In the genomic region with DNA sequence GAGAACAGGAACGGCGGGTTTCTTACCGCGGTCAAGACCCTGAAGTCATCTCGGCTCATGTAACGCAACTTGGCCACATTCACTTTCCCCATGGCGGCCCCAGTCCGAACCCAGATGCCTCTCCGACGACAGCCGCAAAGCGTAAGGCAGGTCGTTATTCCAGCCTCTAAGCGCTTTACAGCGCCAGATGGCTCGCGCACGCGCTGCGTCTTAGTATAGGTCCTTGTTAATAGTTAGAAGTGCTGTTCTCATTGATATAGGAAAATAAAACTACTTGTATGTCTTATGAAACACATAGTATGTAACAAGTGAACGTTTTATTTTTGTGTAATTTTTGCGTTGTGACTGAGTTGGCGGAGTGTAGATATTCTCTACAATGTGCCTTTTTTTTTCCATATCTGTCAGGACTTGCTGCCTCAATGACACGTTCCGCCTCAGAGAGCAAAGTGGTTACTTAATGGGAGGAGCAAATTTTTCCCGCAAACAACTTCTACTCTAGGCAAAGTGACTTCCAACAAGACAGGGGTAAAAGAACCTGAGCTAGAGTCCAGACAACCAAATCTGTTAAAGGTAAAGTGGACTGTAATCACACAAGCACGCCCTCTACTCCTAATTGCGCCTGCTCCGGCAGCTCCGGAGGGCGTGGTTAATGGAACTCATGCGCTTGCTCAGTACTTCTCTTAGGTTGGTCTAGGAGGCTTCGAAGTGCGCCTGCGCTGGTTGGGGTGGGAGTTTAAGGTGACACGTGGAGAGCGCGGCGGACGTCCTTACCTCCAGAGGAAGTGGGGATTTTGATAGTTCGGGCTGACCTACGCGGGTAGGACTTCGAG, we compare ENCODE assay signal across 8 cellular contexts. TPM values are rescaled to one million over a fixed set of nuclear protein-coding genes. Genes with fewer than 3 reads are reported as not detected.
DNase-seq lines count a peak whose midpoint lies in the region; ATAC-seq and TF ChIP-seq lines count a peak whose summit lies in the region.

A gene (minus strand): TSS at position 148 of the 830 bp plus-strand sequence. CDS start 56 bp downstream, at position 92.

- H3K4me2 ChIP-seq in OCI-LY1 (ENCODE audit: low read length): peak within 1 kb of the TSS; percentile 75

- peaks cover 18% of the 10 kb centered on the region for H3K36me3 ChIP-seq in HUES64 (ENCODE audit: insufficient read depth, low read length)
- H3K36me3 ChIP-seq in OCI-LY1 (ENCODE audit: insufficient read depth, low read length): peaks cover 22% of the 10 kb centered on the region

- H3K9me3 Mint-ChIP-seq in Calu3 (ENCODE audit: low read depth, unreplicated experiment): peaks cover 2% of the 10 kb centered on the region
- H3K9me3 Mint-ChIP-seq in endothelial cell (ENCODE audit: unreplicated experiment): no peaks in the 10 kb centered on the region
- H3K9me3 Mint-ChIP-seq in mesothelial cell of epicardium: peaks cover 5% of the 10 kb centered on the region

- H3K9ac ChIP-seq in HUES64 (ENCODE audit: low read depth, low read length): peak within 1 kb of the TSS; percentile 85
- peak within 1 kb of the TSS; percentile 94 for H3K9ac ChIP-seq in OCI-LY1 (ENCODE audit: low read length)

- H3F3A ChIP-seq in OCI-LY1 (ENCODE audit: insufficient read depth, low read length): no peaks in the 10 kb centered on the region

- H3K9me3 ChIP-seq in HUES64 (ENCODE audit: insufficient read depth, low read depth, low read length): peaks cover 5% of the 10 kb centered on the region; the same call in 1 of the 2 replicates
- H3K9me3 ChIP-seq in OCI-LY1 (ENCODE audit: low read length): no peaks in the 10 kb centered on the region

- H3K27ac ChIP-seq in HUES64 (ENCODE audit: low read depth, low read length) (peak within 1 kb of the TSS; percentile 78), OCI-LY1 (ENCODE audit: low read depth, low read length, poor library complexity, severe bottlenecking) (peak within 1 kb of the TSS; percentile 87)

- peaks cover 24% of the 10 kb centered on the region for H3K79me2 ChIP-seq in OCI-LY1 (ENCODE audit: insufficient read depth, low read length)

- intact Hi-C loops in Calu3 (cut with micrococcal nuclease; ENCODE audit: unreplicated experiment): loop anchor here (2.0 to 5.0 kb wide), 3 partner anchors 39 to 1589 kb away; a partner anchor contains a TSS

- H3K27me3 ChIP-seq in HUES64 (ENCODE audit: insufficient read depth, low read length): peaks cover 8% of the 10 kb centered on the region
- no peaks in the 10 kb centered on the region for H3K27me3 ChIP-seq in OCI-LY1 (ENCODE audit: insufficient read depth, low read length)

- no peak for TF ChIP-seq CTCF in Calu3 (IDR thresholded peaks at IDR 0.05; ENCODE audit: unreplicated experiment)
- TF ChIP-seq CTCF in OCI-LY1 (IDR thresholded peaks at IDR 0.05; ENCODE audit: low read length): no peak
- TF ChIP-seq CTCF in endothelial cell (IDR thresholded peaks at IDR 0.05; ENCODE audit: unreplicated experiment): no peak
- no peak for TF ChIP-seq CTCF in mesothelial cell of epicardium (IDR thresholded peaks at IDR 0.05; ENCODE audit: unreplicated experiment)

- ATAC-seq in GM21447 (IDR thresholded peaks at IDR 0.05; ENCODE audit: unreplicated experiment): peak; percentile 91

- peak within 1 kb of the TSS; percentile 71 for H2AFZ ChIP-seq in OCI-LY1 (ENCODE audit: low read length)

- no peaks in the 10 kb centered on the region for H4K20me1 ChIP-seq in OCI-LY1 (ENCODE audit: insufficient read depth, low read length)

- H3K4me3 ChIP-seq in HUES64 (ENCODE audit: low read length) (peak within 1 kb of the TSS; percentile 91), OCI-LY1 (ENCODE audit: low read depth, low read length, poor library complexity, severe bottlenecking) (peak within 1 kb of the TSS; percentile 92)

- no peaks in the 10 kb centered on the region for H3K9me2 ChIP-seq in OCI-LY1 (ENCODE audit: low read depth, low read length)

- WGBS in HUES64: under 1% methylated on average over 41 of the region's 44 CpGs

- DNase-seq in Calu3 (peak; percentile 95), endothelial cell (ENCODE audit: low spot score) (peak; percentile 82), mesothelial cell of epicardium (ENCODE audit: low spot score in 2 of 2, unreplicated experiment in 2 of 2) (peak; percentile 76 to 85)
- DNase-seq in activated CD8-positive, alpha-beta memory T cell treated with anti-CD3 and anti-CD28 coated beads, Interleukin-2, amount 50 U/mL, for 4 hours: peak; percentile 92
- DNase-seq in stimulated activated CD8-positive, alpha-beta memory T cell treated with anti-CD3 and anti-CD28 coated beads, Interleukin-15, amount 100 ng/mL, for 48 hours (ENCODE audit: low read depth in 2 of 2): peak; percentile 90 to 91

- BruUV-seq in Calu3 (replicated peaks; lab: Mats Ljungman, UMichigan): no TSS peak

- H3K36me3 Mint-ChIP-seq in Calu3 (ENCODE audit: insufficient read depth, unreplicated experiment) (peaks cover 32% of the 10 kb centered on the region), endothelial cell (ENCODE audit: low read depth, unreplicated experiment) (peaks cover 10% of the 10 kb centered on the region), mesothelial cell of epicardium (peaks cover 16% of the 10 kb centered on the region)

- no peaks in the 10 kb centered on the region; the same call in 1 of the 2 replicates for H3K4me1 ChIP-seq in HUES64 (ENCODE audit: insufficient read depth, low read length)
- H3K4me1 ChIP-seq in OCI-LY1 (ENCODE audit: insufficient read depth, low read length, severe bottlenecking): peaks cover 21% of the 10 kb centered on the region

- H3K4me3 Mint-ChIP-seq in Calu3 (ENCODE audit: low read depth, unreplicated experiment) (peak within 1 kb of the TSS; percentile 75), endothelial cell (ENCODE audit: unreplicated experiment) (peak within 1 kb of the TSS; percentile 93), mesothelial cell of epicardium (peak within 1 kb of the TSS; percentile 94)

- CTCF ChIA-PET in Calu3 (lab: Charles Lee): interaction anchor here (0.6 kb wide), 1 partner anchor 1722 kb away, joined by 3 read pairs; no protein-coding TSS in a partner anchor

- H3K4me1 Mint-ChIP-seq in Calu3 (ENCODE audit: low read depth, unreplicated experiment) (peaks cover 34% of the 10 kb centered on the region), endothelial cell (ENCODE audit: unreplicated experiment) (peaks cover 24% of the 10 kb centered on the region), mesothelial cell of epicardium (peaks cover 27% of the 10 kb centered on the region)

- H3K27ac Mint-ChIP-seq in Calu3 (ENCODE audit: unreplicated experiment) (peak within 1 kb of the TSS; percentile 97), endothelial cell (ENCODE audit: unreplicated experiment) (peak within 1 kb of the TSS; percentile 97), mesothelial cell of epicardium (peak within 1 kb of the TSS; percentile 100)

- no peaks in the 10 kb centered on the region for H3K27me3 Mint-ChIP-seq in Calu3 (ENCODE audit: unreplicated experiment)
- peaks cover 6% of the 10 kb centered on the region for H3K27me3 Mint-ChIP-seq in endothelial cell (ENCODE audit: unreplicated experiment)
- H3K27me3 Mint-ChIP-seq in mesothelial cell of epicardium (ENCODE audit: low read depth): peaks cover 2% of the 10 kb centered on the region

RNA-seq across cellular contexts. Expression of the gene that starts here (rescaled TPM):
- total RNA-seq in Calu3 (2022): 28.6 and 33.0 TPM in 2 replicates
- polyA plus RNA-seq in HUES64 (2013, experiment 1 of 2): 15.7 TPM
- 20.3 TPM for polyA plus RNA-seq in HUES64 (2013, experiment 2 of 2)
- total RNA-seq in endothelial cell (ENCODE audit: unreplicated experiment): 30.7 TPM
- 25.9 to 29.4 TPM (median 29.1 TPM) in 3 replicates for total RNA-seq in mesothelial cell of epicardium

Comparison
In these comparisons a context has a peak if more than half of its experiments do, and no peak if none do; other contexts are left out.
1. Peak in every context shown above with its lines: DNase-seq, ATAC-seq, H3K4me3 ChIP-seq and H3K27ac ChIP-seq.